22 cellular contexts compared by ENCODE assay signal in the genomic region with DNA sequence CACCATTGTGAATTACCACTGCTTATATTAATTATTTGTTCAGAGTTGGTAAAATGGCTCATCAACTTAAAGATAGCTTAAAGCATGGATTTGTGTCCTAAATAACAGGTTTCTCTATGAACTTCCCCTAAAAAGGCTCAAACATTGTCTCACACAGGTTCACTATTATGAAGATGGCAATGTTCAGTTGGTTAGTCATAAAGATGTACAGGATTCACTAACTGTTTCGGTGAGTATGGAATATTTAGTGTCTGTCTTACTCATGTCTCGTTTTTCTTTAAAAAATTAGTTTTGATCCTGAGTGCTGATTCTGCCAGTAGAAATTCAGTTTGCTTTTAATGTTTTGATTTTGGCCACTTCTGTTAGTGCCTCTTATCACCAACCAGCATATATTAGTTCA. TPM values are rescaled to one million over a fixed set of nuclear protein-coding genes. Genes with fewer than 3 reads are reported as not detected.
A peak's percentile ranks its signal among the peaks of the same experiment; 100 is the strongest.
DNase-seq lines count a peak whose midpoint lies in the region; ATAC-seq and TF ChIP-seq lines count a peak whose summit lies in the region.
"Had no signal": no experiment of that assay in that cellular context is flagged by ENCODE, and none has a peak within 500 bp of the region (broad histone marks: within the 10 kb centered on the region; RNA-seq: fewer than 3 reads in every experiment).

No MANE protein-coding gene starts in this region.

- no peak for DNase-seq in activated T-cell treated with anti-CD3 and anti-CD28 coated beads, Interleukin-2, amount 50 U/mL, for 72 hours
- DNase-seq in activated T-cell treated with anti-CD3 and anti-CD28 coated beads, Interleukin-2, amount 50 U/mL, for 48 hours = no peak
- DNase-seq in activated CD4-positive, alpha-beta memory T cell treated with anti-CD3 and anti-CD28 coated beads for 36 hours = no peak
- no peak for DNase-seq in central memory CD8-positive, alpha-beta T cell (ENCODE audit: low spot score in 2 of 2)
- no peak for DNase-seq in spleen
- DNase-seq in left lobe of liver (ENCODE audit: low spot score) = no peak
- DNase-seq: activated CD4-positive, CD25-positive, alpha-beta regulatory T cell; central memory CD4-positive, alpha-beta T cell; HCEC 1CT; Kasumi-1; kidney glomerular epithelial cell; mammary epithelial cell; NCI-H510A; PC-9; Right ventricle myocardium superior; small intestine; stimulated activated CD4-positive, alpha-beta T cell treated with anti-CD3 and anti-CD28 coated beads, Interleukin-2, amount 100 ng/mL, for 24 hours; SW 1271 had no signal

- no peak for TF ChIP-seq CTCF in spleen (IDR thresholded peaks at IDR 0.05 in 8 of 11, conservative IDR thresholded peaks at IDR 0.05 in 3 of 11)

- CTCF ChIA-PET in activated CD4-positive, alpha-beta memory T cell treated with anti-CD3 and anti-CD28 coated beads for 36 hours (lab: Charles Lee) = no interaction called here

- TF ChIP-seq POLR2A in spleen (IDR thresholded peaks at IDR 0.05) = no peak

- peak overlapping the region in 1 of 2 donors; percentile 79 for H3K4me3 Mint-ChIP-seq in activated T-cell treated with anti-CD3 and anti-CD28 coated beads, Interleukin-2, amount 50 U/mL, for 72 hours
- no peak overlapping the region for H3K4me3 Mint-ChIP-seq in activated CD4-positive, alpha-beta memory T cell treated with anti-CD3 and anti-CD28 coated beads for 36 hours
- no peak overlapping the region for H3K4me3 Mint-ChIP-seq in central memory CD8-positive, alpha-beta T cell
- no peak overlapping the region for H3K4me3 Mint-ChIP-seq in stimulated activated naive CD8-positive, alpha-beta T cell treated with anti-CD3 and anti-CD28 coated beads, Interleukin-15, Interleukin-2, amounts not matched to agents 100 ng/mL and 50 ng/mL, for 24 hours

- peaks cover 33% of the 10 kb centered on the region for H3K4me1 Mint-ChIP-seq in activated T-cell treated with anti-CD3 and anti-CD28 coated beads, Interleukin-2, amount 50 U/mL, for 72 hours (ENCODE audit: low read depth)
- H3K4me1 Mint-ChIP-seq in activated CD4-positive, alpha-beta memory T cell treated with anti-CD3 and anti-CD28 coated beads for 36 hours (ENCODE audit: low read depth) = peaks cover 37% of the 10 kb centered on the region
- H3K4me1 Mint-ChIP-seq in central memory CD8-positive, alpha-beta T cell = peaks cover 29% of the 10 kb centered on the region
- peaks cover 34% of the 10 kb centered on the region for H3K4me1 Mint-ChIP-seq in stimulated activated naive CD8-positive, alpha-beta T cell treated with anti-CD3 and anti-CD28 coated beads, Interleukin-15, Interleukin-2, amounts not matched to agents 100 ng/mL and 50 ng/mL, for 24 hours (ENCODE audit: low read depth)

- H3K36me3 Mint-ChIP-seq in activated T-cell treated with anti-CD3 and anti-CD28 coated beads, Interleukin-2, amount 50 U/mL, for 72 hours (ENCODE audit: insufficient read depth in 2 of 2) = peaks cover 12 to 64% of the 10 kb centered on the region in 2 donors
- peaks cover 77% of the 10 kb centered on the region for H3K36me3 Mint-ChIP-seq in activated CD4-positive, alpha-beta memory T cell treated with anti-CD3 and anti-CD28 coated beads for 36 hours
- peaks cover 70% of the 10 kb centered on the region for H3K36me3 Mint-ChIP-seq in central memory CD8-positive, alpha-beta T cell (ENCODE audit: insufficient read depth)
- H3K36me3 Mint-ChIP-seq in stimulated activated naive CD8-positive, alpha-beta T cell treated with anti-CD3 and anti-CD28 coated beads, Interleukin-15, Interleukin-2, amounts not matched to agents 100 ng/mL and 50 ng/mL, for 24 hours (ENCODE audit: low read depth) = peaks cover 82% of the 10 kb centered on the region

- peak; percentile 67 to 78 for ATAC-seq in activated T-cell treated with anti-CD3 and anti-CD28 coated beads, Interleukin-2, amount 50 U/mL, for 72 hours (replicated peaks in 1 of 2)
- no peak for ATAC-seq in central memory CD8-positive, alpha-beta T cell (replicated peaks; ENCODE audit: extremely low read depth, poor library complexity, severe bottlenecking)
- ATAC-seq in left lobe of liver (no peak), GM18498 (IDR thresholded peaks at IDR 0.05; ENCODE audit: unreplicated experiment) (no peak)

- POLR2A ChIA-PET in activated CD4-positive, alpha-beta memory T cell treated with anti-CD3 and anti-CD28 coated beads for 36 hours (lab: Charles Lee) = no interaction called here

- H3K9me3 ChIP-seq in spleen = no peaks in the 10 kb centered on the region
- H3K9me3 ChIP-seq: BLaER1, suprapubic skin had no signal

- H3K4me3 ChIP-seq in spleen = no peak overlapping the region
- H3K4me3 ChIP-seq: BLaER1, PC-9, suprapubic skin had no signal

- H3K27me3 Mint-ChIP-seq in activated T-cell treated with anti-CD3 and anti-CD28 coated beads, Interleukin-2, amount 50 U/mL, for 72 hours (ENCODE audit: low read depth) = no peaks in the 10 kb centered on the region
- H3K27me3 Mint-ChIP-seq in activated CD4-positive, alpha-beta memory T cell treated with anti-CD3 and anti-CD28 coated beads for 36 hours = no peaks in the 10 kb centered on the region
- no peaks in the 10 kb centered on the region for H3K27me3 Mint-ChIP-seq in central memory CD8-positive, alpha-beta T cell
- no peaks in the 10 kb centered on the region for H3K27me3 Mint-ChIP-seq in stimulated activated naive CD8-positive, alpha-beta T cell treated with anti-CD3 and anti-CD28 coated beads, Interleukin-15, Interleukin-2, amounts not matched to agents 100 ng/mL and 50 ng/mL, for 24 hours

- peaks cover 0 to 17% (median 7%) of the 10 kb centered on the region in 6 donors for H3K4me1 ChIP-seq in spleen
- H3K4me1 ChIP-seq: suprapubic skin had no signal

- H3K27me3 ChIP-seq in spleen (replicated peaks in 1 of 7) = no peaks in the 10 kb centered on the region
- H3K27me3 ChIP-seq: BLaER1, suprapubic skin had no signal

- intact Hi-C loops in activated CD4-positive, alpha-beta memory T cell treated with anti-CD3 and anti-CD28 coated beads for 36 hours (cut with micrococcal nuclease) = loop anchor here (2.0 kb wide), 1 partner anchor 38 kb away; no protein-coding TSS in a partner anchor
- intact Hi-C loops in spleen (cut with DNase I; ENCODE audit: low total_unique reads) = no loop called here

- no peaks in the 10 kb centered on the region for H3K9me3 Mint-ChIP-seq in activated T-cell treated with anti-CD3 and anti-CD28 coated beads, Interleukin-2, amount 50 U/mL, for 72 hours
- H3K9me3 Mint-ChIP-seq in activated CD4-positive, alpha-beta memory T cell treated with anti-CD3 and anti-CD28 coated beads for 36 hours = no peaks in the 10 kb centered on the region
- no peaks in the 10 kb centered on the region for H3K9me3 Mint-ChIP-seq in central memory CD8-positive, alpha-beta T cell
- no peaks in the 10 kb centered on the region for H3K9me3 Mint-ChIP-seq in stimulated activated naive CD8-positive, alpha-beta T cell treated with anti-CD3 and anti-CD28 coated beads, Interleukin-15, Interleukin-2, amounts not matched to agents 100 ng/mL and 50 ng/mL, for 24 hours

- peaks cover 0 to 100% (median 93%) of the 10 kb centered on the region in 6 donors for H3K36me3 ChIP-seq in spleen

- WGBS in spleen, 5 donors = 78 to 84% (median 82%) methylated on average over 2 of the region's 2 CpGs

- peak overlapping the region in 1 of 8 donors; percentile 70 for H3K27ac ChIP-seq in spleen
- H3K27ac ChIP-seq: BLaER1, PC-9, suprapubic skin had no signal

- H3K27ac Mint-ChIP-seq in activated T-cell treated with anti-CD3 and anti-CD28 coated beads, Interleukin-2, amount 50 U/mL, for 72 hours = peak overlapping the region; percentile 96
- H3K27ac Mint-ChIP-seq in activated CD4-positive, alpha-beta memory T cell treated with anti-CD3 and anti-CD28 coated beads for 36 hours = peak overlapping the region; percentile 76
- peak overlapping the region; percentile 96 for H3K27ac Mint-ChIP-seq in central memory CD8-positive, alpha-beta T cell (ENCODE audit: low read depth)
- H3K27ac Mint-ChIP-seq in stimulated activated naive CD8-positive, alpha-beta T cell treated with anti-CD3 and anti-CD28 coated beads, Interleukin-15, Interleukin-2, amounts not matched to agents 100 ng/mL and 50 ng/mL, for 24 hours = peak overlapping the region; percentile 74

RNA-seq across cellular contexts. Expression of a gene that starts 7.5 kb away (rescaled TPM):
- 10 to 100 TPM; 76.8 to 80.8 TPM for total RNA-seq in activated T-cell treated with anti-CD3 and anti-CD28 coated beads, Interleukin-2, amount 50 U/mL, for 72 hours
- 10 to 100 TPM; 57.7 to 63.1 TPM for total RNA-seq in activated CD4-positive, alpha-beta memory T cell treated with anti-CD3 and anti-CD28 coated beads for 36 hours
- total RNA-seq in spleen = 10 to 100 TPM; 45.5 to 92.3 (median 60.2) TPM
- polyA plus RNA-seq in spleen = 10 to 100 TPM; 23.5 to 62.5 (median 50.8) TPM
- 44.3 TPM for total RNA-seq in left lobe of liver

RNA-seq across cellular contexts. Expression of a gene that starts 40.0 kb away (rescaled TPM):
- total RNA-seq in activated T-cell treated with anti-CD3 and anti-CD28 coated beads, Interleukin-2, amount 50 U/mL, for 72 hours = 10 to 100 TPM; 45.7 to 54.4 TPM
- 10 to 100 TPM; 50.1 to 51.6 TPM for total RNA-seq in activated CD4-positive, alpha-beta memory T cell treated with anti-CD3 and anti-CD28 coated beads for 36 hours
- total RNA-seq in spleen = 100 to 1,000 TPM; 125 to 292 (median 210) TPM
- 100 to 1,000 TPM; 120 to 323 (median 153) TPM for polyA plus RNA-seq in spleen
- total RNA-seq in left lobe of liver = 55.3 TPM

RNA-seq across cellular contexts. Expression of a gene that starts 47.3 kb away (rescaled TPM):
- total RNA-seq in activated T-cell treated with anti-CD3 and anti-CD28 coated beads, Interleukin-2, amount 50 U/mL, for 72 hours = 100 to 1,000 TPM; 216 to 228 TPM
- total RNA-seq in activated CD4-positive, alpha-beta memory T cell treated with anti-CD3 and anti-CD28 coated beads for 36 hours = 100 to 1,000 TPM; 261 to 274 TPM
- total RNA-seq in spleen (100 to 1,000 TPM; 190 to 354 (median 259) TPM), left lobe of liver (32.8 TPM)
- polyA plus RNA-seq in spleen = 100 to 1,000 TPM; 105 to 132 (median 117) TPM

RNA-seq across cellular contexts. Expression of a gene that starts 48.0 kb away (rescaled TPM):
- 10 to 100 TPM; 17.4 to 18.6 TPM for total RNA-seq in activated T-cell treated with anti-CD3 and anti-CD28 coated beads, Interleukin-2, amount 50 U/mL, for 72 hours
- total RNA-seq in activated CD4-positive, alpha-beta memory T cell treated with anti-CD3 and anti-CD28 coated beads for 36 hours = 10 to 100 TPM; 11.2 to 15.4 TPM
- total RNA-seq in spleen = 10 to 100 TPM; 14.1 to 23.9 (median 22.2) TPM
- 1 to 10 TPM; 6.1 to 7.7 (median 6.9) TPM for polyA plus RNA-seq in spleen
- 6.2 TPM for total RNA-seq in left lobe of liver

RNA-seq across cellular contexts. Expression of a gene that starts 48.2 kb away (rescaled TPM):
- total RNA-seq in activated T-cell treated with anti-CD3 and anti-CD28 coated beads, Interleukin-2, amount 50 U/mL, for 72 hours = 1 to 10 TPM; 1.2 to 1.3 TPM
- total RNA-seq in activated CD4-positive, alpha-beta memory T cell treated with anti-CD3 and anti-CD28 coated beads for 36 hours = 1 to 10 TPM in 1 of 2 experiments, under 1 TPM in 1; 0.69 to 1.2 TPM
- 1 to 10 TPM in 5 of 7 donors, under 1 TPM in 2; 0.51 to 1.8 (median 1.3) TPM for total RNA-seq in spleen
- 1 to 10 TPM; 1.3 to 1.9 (median 1.5) TPM for polyA plus RNA-seq in spleen
- 0.33 TPM for total RNA-seq in left lobe of liver

Comparison
In these comparisons a context has a peak if more than half of its experiments do, and no peak if none do; other contexts are left out.
1. ATAC-seq: peak in activated T-cell treated with anti-CD3 and anti-CD28 coated beads, Interleukin-2, amount 50 U/mL, for 72 hours (2 of 2); none in central memory CD8-positive, alpha-beta T cell (single experiment), left lobe of liver (single experiment) and GM18498 (single experiment).
2. Peak in every context shown above with its lines, with median percentiles within 50 percentile points of each other: H3K27ac Mint-ChIP-seq.